1 cellular context compared by ENCODE assay signal in genomic region chr4:118807659-118808058, GRCh38.
TF ChIP-seq lines count a peak whose summit lies in the region.

No MANE protein-coding gene starts in this region.

TF ChIP-seq in SK-N-SH, 30 proteins besides CTCF, POLR2A, EP300 and RAD21:
- no peak for TF ChIP-seq USF1 (IDR thresholded peaks at IDR 0.05; ENCODE audit: borderline replicate concordance, low read depth)
- TF ChIP-seq TAF1 (IDR thresholded peaks at IDR 0.05; ENCODE audit: borderline replicate concordance, low read depth, low read length): no peak
- no peak for TF ChIP-seq YY1 (IDR thresholded peaks at IDR 0.05; ENCODE audit: low read depth)
- no peak for TF ChIP-seq USF2 (IDR thresholded peaks at IDR 0.05; ENCODE audit: borderline replicate concordance, low read depth, low read length)
- no peak for TF ChIP-seq RFX5 (IDR thresholded peaks at IDR 0.05; ENCODE audit: low read length)
- TF ChIP-seq SIN3A (IDR thresholded peaks at IDR 0.05; ENCODE audit: borderline replicate concordance, low read depth, low read length): no peak
- TF ChIP-seq PBX3 (IDR thresholded peaks at IDR 0.05): no peak
- TF ChIP-seq GABPA (IDR thresholded peaks at IDR 0.05; ENCODE audit: low read depth): no peak
- peak; percentile 87 for TF ChIP-seq GATA2 (CRISPR knock-in tag; IDR thresholded peaks at IDR 0.05)
- TF ChIP-seq TEAD4 (IDR thresholded peaks at IDR 0.05; ENCODE audit: borderline replicate concordance, insufficient read depth): no peak
- peak; percentile 61 for TF ChIP-seq CHD2 (IDR thresholded peaks at IDR 0.05; ENCODE audit: low read length, partially characterized antibody)
- TF ChIP-seq SMC3 (IDR thresholded peaks at IDR 0.05; ENCODE audit: low read depth, low read length): no peak
- TF ChIP-seq NFIC (IDR thresholded peaks at IDR 0.05; ENCODE audit: borderline replicate concordance): no peak
- TF ChIP-seq TCF12 (IDR thresholded peaks at IDR 0.05): 0 out of 2 replicates have a peak, but pooled peaks have one; percentile 16
- TF ChIP-seq, protein P1, sequence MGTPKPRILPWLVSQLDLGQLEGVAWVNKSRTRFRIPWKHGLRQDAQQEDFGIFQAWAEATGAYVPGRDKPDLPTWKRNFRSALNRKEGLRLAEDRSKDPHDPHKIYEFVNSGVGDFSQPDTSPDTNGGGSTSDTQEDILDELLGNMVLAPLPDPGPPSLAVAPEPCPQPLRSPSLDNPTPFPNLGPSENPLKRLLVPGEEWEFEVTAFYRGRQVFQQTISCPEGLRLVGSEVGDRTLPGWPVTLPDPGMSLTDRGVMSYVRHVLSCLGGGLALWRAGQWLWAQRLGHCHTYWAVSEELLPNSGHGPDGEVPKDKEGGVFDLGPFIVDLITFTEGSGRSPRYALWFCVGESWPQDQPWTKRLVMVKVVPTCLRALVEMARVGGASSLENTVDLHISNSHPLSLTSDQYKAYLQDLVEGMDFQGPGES (IDR thresholded peaks at IDR 0.05; ENCODE audit: low read depth, low read length): no peak
- peak; percentile 83 for TF ChIP-seq RCOR1 (IDR thresholded peaks at IDR 0.05; ENCODE audit: low read length)
- 0 out of 2 replicates have a peak, but pooled peaks have one; percentile 34 for TF ChIP-seq FOXJ3 (CRISPR knock-in tag; IDR thresholded peaks at IDR 0.05)
- no peak for TF ChIP-seq FOXM1 (IDR thresholded peaks at IDR 0.05; ENCODE audit: low read depth)
